9 cellular contexts compared by ENCODE assay signal in the genomic region with DNA sequence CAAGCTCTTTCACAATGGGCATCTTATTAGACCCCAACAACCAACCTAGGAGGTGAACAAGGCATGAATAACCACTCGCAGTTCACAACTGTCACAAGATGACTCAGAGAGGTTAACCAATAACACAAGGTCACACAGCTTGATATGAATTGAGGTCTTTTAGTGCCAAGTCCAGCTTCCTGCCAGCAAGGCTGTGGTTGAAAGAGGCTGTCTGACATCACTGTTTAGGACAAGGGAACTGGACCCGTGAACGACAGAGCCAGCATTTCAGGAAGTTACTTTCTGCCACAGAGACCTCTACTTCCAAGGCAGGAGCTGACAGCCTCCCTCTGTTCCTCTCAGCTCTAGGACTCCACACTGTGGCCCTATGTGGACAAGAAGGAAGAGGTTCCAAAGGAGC.
DNase-seq lines count a peak whose midpoint lies in the region; ATAC-seq lines count a peak whose summit lies in the region.
"Had no signal": no experiment of that assay in that cellular context is flagged by ENCODE, and none has a peak within 500 bp of the region (broad histone marks: within the 10 kb centered on the region; RNA-seq: fewer than 3 reads in every experiment).

No MANE protein-coding gene starts in this region.

- DNase-seq in AG20443 (ENCODE audit: low spot score): peak; percentile 77
- DNase-seq in NCI-H446 treated with DMSO at 0.1 percent for 48 hours (lab: John Stamatoyannopoulos, UW): peak; percentile 46
- DNase-seq in foreskin melanocyte: peak; percentile 24
- DNase-seq in NCI-H226: no peak
- no peak for DNase-seq in anterior cingulate cortex (lab: John Stamatoyannopoulos, UW)
- DNase-seq in NOMO-1 treated with dmso at 0.1 percent for 144 hours (lab: John Stamatoyannopoulos, UW; ENCODE audit: unreplicated experiment): no peak
- no peak for DNase-seq in activated gamma-delta T cell treated with Interleukin-2 at 50 U/mL for 16 hours
- DNase-seq: activated naive CD8-positive, alpha-beta T cell treated with anti-CD3 and anti-CD28 coated beads, Interleukin-2, amount 10 ng/mL, durations not matched to agents 7 days and 5 days had no signal

- peak; percentile 80 for ATAC-seq in GM19452 (IDR thresholded peaks at IDR 0.05; ENCODE audit: unreplicated experiment)

Comparison
In these comparisons a context has a peak if more than half of its experiments do, and no peak if none do; other contexts are left out.
1. DNase-seq: peak in AG20443 (single experiment), NCI-H446 treated with DMSO at 0.1 percent for 48 hours (single experiment) and foreskin melanocyte (single experiment); none in NCI-H226 (single experiment), anterior cingulate cortex (0 of 58), NOMO-1 treated with dmso at 0.1 percent for 144 hours (single experiment) and activated gamma-delta T cell treated with Interleukin-2 at 50 U/mL for 16 hours (single experiment).